ENCODE assay signal across 1 cellular context in the genomic region with DNA sequence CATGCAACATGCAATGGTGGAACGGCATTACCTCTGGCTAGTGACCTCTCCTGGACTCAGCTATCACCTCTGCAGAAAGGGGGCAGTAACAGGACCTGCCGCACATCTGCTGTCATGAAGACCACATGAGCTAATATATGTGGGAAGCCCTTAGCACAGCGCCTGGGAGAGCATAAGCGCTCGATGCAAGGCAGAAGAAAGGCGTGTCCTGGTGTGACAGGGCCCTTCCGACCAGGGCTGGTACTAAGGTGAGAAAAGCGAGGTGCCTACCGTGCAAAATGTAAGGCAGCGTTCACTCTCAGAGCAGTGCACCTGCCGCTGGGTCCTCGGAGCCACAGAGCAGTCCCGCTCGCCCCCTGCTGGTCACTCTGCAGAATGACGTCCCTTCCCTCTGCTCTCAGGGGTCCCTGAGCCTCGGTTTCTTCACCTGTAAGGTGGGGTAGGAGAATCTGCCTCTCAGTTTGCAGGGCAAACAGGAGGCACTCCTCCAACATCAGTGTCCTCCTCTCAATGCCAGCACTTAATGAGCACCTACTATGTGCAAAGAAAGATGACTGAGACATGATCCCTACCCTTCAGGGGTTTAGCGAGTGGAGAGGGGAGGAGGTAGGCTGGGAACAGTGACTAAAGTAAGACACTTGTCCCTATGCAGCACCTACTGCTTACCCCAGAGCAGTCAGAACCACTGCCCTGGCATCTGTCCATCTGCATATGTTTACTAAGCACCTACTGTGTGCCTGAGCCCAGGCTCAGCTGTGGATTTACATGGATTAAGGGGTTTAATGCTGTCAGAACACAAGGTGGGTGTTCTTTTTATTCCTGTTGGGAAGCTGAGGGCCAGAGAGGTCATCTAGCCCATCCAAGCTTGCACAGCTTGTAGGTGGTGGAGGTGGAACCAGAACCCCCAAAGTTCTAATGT.
TF ChIP-seq lines count a peak whose summit lies in the region.

No MANE protein-coding gene starts in this region.

TF ChIP-seq in K562, 482 proteins besides CTCF, POLR2A, EP300 and RAD21 (continued from another document and continues in another):
- TF ChIP-seq JUND (IDR thresholded peaks at IDR 0.05; ENCODE audit: borderline replicate concordance, low read depth, low read length) (0 out of 2 replicates have a peak, but pooled peaks have one; percentile 11), JUND (tag; IDR thresholded peaks at IDR 0.05; ENCODE audit: borderline replicate concordance, low read depth, low read length) (no peak), TEAD4 (IDR thresholded peaks at IDR 0.05; ENCODE audit: low read length) (peak; percentile 14; the same call in 1 of the 2 replicates), TEAD4 (CRISPR knock-in tag; IDR thresholded peaks at IDR 0.05; ENCODE audit: borderline replicate concordance) (no peak), ZC3H11A (IDR thresholded peaks at IDR 0.05; ENCODE audit: low read depth, low read length) (no peak), YY1 (IDR thresholded peaks at IDR 0.05; ENCODE audit: borderline replicate concordance in 1 of 3, control insufficient read depth in 1 of 3, extremely low read depth in 1 of 3, insufficient read depth in 3 of 3, insufficient read length in 1 of 3, insufficient replicate concordance in 2 of 3, low read depth in 1 of 3, low read length in 2 of 3) (no peak), NEUROD1 (IDR thresholded peaks at IDR 0.05; ENCODE audit: borderline replicate concordance, low read depth, low read length, partially characterized antibody) (no peak), ZNF507 (tag; conservative IDR thresholded peaks at IDR 0.05) (no peak), ZNF274 (IDR thresholded peaks at IDR 0.05; ENCODE audit: borderline replicate concordance, low read depth, low read length) (no peak), FOXA3 (CRISPR knock-in tag; conservative IDR thresholded peaks at IDR 0.05 in 1 of 2, IDR thresholded peaks at IDR 0.05 in 1 of 2) (no peak), RBM34 (IDR thresholded peaks at IDR 0.05; ENCODE audit: borderline replicate concordance, insufficient read depth, low read length) (no peak), SIN3A (IDR thresholded peaks at IDR 0.05; ENCODE audit: borderline replicate concordance in 2 of 2, control insufficient read depth in 1 of 2, low read depth in 2 of 2, low read length in 2 of 2) (no peak), TFAM (CRISPR knock-in tag; conservative IDR thresholded peaks at IDR 0.05) (no peak), HOXB6 (CRISPR knock-in tag; IDR thresholded peaks at IDR 0.05; ENCODE audit: borderline replicate concordance) (no peak), CC2D1A (IDR thresholded peaks at IDR 0.05) (peak; percentile 73), ZEB2 (IDR thresholded peaks at IDR 0.05) (peak; percentile 49; the same call in 1 of the 2 replicates), CTBP1 (IDR thresholded peaks at IDR 0.05; ENCODE audit: borderline replicate concordance) (peak; percentile 72; the same call in 1 of the 2 replicates), NFYB (IDR thresholded peaks at IDR 0.05; ENCODE audit: extremely low read depth, insufficient read length) (no peak), NFE2L1 (tag; IDR thresholded peaks at IDR 0.05; ENCODE audit: borderline replicate concordance, low read depth) (no peak), ATF1 (CRISPR knock-in tag; IDR thresholded peaks at IDR 0.05) (no peak), ATF1 (tag; IDR thresholded peaks at IDR 0.05) (peak; percentile 46; the same call in 1 of the 2 replicates), L3MBTL2 (IDR thresholded peaks at IDR 0.05) (peak; percentile 54), GABPA (tag; conservative IDR thresholded peaks at IDR 0.05; ENCODE audit: low read depth) (no peak), FOS (IDR thresholded peaks at IDR 0.05; ENCODE audit: extremely low read depth, insufficient read length) (no peak), MEIS2 (IDR thresholded peaks at IDR 0.05; ENCODE audit: partially characterized antibody) (no peak), GATA2 (CRISPR knock-in tag; IDR thresholded peaks at IDR 0.05) (no peak), HCFC1 (IDR thresholded peaks at IDR 0.05; ENCODE audit: low read depth, low read length) (no peak), E2F3 (CRISPR knock-in tag; IDR thresholded peaks at IDR 0.05) (no peak), OTX1 (CRISPR knock-in tag; IDR thresholded peaks at IDR 0.05) (no peak), SMAD1 (IDR thresholded peaks at IDR 0.05; ENCODE audit: low read depth, low read length, partially characterized antibody) (no peak), HDAC2 (IDR thresholded peaks at IDR 0.05) (no peak), LEF1 (IDR thresholded peaks at IDR 0.05) (no peak), CSDE1 (IDR thresholded peaks at IDR 0.05) (no peak)
- TF ChIP-seq, protein P1, sequence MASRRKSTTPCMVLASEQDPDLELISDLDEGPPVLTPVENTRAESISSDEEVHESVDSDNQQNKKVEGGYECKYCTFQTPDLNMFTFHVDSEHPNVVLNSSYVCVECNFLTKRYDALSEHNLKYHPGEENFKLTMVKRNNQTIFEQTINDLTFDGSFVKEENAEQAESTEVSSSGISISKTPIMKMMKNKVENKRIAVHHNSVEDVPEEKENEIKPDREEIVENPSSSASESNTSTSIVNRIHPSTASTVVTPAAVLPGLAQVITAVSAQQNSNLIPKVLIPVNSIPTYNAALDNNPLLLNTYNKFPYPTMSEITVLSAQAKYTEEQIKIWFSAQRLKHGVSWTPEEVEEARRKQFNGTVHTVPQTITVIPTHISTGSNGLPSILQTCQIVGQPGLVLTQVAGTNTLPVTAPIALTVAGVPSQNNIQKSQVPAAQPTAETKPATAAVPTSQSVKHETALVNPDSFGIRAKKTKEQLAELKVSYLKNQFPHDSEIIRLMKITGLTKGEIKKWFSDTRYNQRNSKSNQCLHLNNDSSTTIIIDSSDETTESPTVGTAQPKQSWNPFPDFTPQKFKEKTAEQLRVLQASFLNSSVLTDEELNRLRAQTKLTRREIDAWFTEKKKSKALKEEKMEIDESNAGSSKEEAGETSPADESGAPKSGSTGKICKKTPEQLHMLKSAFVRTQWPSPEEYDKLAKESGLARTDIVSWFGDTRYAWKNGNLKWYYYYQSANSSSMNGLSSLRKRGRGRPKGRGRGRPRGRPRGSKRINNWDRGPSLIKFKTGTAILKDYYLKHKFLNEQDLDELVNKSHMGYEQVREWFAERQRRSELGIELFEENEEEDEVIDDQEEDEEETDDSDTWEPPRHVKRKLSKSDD (conservative IDR thresholded peaks at IDR 0.05; ENCODE audit: low read length): no peak
- TF ChIP-seq, protein P2, sequence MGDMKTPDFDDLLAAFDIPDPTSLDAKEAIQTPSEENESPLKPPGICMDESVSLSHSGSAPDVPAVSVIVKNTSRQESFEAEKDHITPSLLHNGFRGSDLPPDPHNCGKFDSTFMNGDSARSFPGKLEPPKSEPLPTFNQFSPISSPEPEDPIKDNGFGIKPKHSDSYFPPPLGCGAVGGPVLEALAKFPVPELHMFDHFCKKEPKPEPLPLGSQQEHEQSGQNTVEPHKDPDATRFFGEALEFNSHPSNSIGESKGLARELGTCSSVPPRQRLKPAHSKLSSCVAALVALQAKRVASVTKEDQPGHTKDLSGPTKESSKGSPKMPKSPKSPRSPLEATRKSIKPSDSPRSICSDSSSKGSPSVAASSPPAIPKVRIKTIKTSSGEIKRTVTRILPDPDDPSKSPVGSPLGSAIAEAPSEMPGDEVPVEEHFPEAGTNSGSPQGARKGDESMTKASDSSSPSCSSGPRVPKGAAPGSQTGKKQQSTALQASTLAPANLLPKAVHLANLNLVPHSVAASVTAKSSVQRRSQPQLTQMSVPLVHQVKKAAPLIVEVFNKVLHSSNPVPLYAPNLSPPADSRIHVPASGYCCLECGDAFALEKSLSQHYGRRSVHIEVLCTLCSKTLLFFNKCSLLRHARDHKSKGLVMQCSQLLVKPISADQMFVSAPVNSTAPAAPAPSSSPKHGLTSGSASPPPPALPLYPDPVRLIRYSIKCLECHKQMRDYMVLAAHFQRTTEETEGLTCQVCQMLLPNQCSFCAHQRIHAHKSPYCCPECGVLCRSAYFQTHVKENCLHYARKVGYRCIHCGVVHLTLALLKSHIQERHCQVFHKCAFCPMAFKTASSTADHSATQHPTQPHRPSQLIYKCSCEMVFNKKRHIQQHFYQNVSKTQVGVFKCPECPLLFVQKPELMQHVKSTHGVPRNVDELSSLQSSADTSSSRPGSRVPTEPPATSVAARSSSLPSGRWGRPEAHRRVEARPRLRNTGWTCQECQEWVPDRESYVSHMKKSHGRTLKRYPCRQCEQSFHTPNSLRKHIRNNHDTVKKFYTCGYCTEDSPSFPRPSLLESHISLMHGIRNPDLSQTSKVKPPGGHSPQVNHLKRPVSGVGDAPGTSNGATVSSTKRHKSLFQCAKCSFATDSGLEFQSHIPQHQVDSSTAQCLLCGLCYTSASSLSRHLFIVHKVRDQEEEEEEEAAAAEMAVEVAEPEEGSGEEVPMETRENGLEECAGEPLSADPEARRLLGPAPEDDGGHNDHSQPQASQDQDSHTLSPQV (IDR thresholded peaks at IDR 0.05): no peak
- TF ChIP-seq, protein P3, sequence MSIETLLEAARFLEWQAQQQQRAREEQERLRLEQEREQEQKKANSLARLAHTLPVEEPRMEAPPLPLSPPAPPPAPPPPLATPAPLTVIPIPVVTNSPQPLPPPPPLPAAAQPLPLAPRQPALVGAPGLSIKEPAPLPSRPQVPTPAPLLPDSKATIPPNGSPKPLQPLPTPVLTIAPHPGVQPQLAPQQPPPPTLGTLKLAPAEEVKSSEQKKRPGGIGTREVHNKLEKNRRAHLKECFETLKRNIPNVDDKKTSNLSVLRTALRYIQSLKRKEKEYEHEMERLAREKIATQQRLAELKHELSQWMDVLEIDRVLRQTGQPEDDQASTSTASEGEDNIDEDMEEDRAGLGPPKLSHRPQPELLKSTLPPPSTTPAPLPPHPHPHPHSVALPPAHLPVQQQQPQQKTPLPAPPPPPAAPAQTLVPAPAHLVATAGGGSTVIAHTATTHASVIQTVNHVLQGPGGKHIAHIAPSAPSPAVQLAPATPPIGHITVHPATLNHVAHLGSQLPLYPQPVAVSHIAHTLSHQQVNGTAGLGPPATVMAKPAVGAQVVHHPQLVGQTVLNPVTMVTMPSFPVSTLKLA (conservative IDR thresholded peaks at IDR 0.05): peak in 1 of 2 experiments; percentile 51; a peak in 1 of 4 replicates
- TF ChIP-seq, protein P4, sequence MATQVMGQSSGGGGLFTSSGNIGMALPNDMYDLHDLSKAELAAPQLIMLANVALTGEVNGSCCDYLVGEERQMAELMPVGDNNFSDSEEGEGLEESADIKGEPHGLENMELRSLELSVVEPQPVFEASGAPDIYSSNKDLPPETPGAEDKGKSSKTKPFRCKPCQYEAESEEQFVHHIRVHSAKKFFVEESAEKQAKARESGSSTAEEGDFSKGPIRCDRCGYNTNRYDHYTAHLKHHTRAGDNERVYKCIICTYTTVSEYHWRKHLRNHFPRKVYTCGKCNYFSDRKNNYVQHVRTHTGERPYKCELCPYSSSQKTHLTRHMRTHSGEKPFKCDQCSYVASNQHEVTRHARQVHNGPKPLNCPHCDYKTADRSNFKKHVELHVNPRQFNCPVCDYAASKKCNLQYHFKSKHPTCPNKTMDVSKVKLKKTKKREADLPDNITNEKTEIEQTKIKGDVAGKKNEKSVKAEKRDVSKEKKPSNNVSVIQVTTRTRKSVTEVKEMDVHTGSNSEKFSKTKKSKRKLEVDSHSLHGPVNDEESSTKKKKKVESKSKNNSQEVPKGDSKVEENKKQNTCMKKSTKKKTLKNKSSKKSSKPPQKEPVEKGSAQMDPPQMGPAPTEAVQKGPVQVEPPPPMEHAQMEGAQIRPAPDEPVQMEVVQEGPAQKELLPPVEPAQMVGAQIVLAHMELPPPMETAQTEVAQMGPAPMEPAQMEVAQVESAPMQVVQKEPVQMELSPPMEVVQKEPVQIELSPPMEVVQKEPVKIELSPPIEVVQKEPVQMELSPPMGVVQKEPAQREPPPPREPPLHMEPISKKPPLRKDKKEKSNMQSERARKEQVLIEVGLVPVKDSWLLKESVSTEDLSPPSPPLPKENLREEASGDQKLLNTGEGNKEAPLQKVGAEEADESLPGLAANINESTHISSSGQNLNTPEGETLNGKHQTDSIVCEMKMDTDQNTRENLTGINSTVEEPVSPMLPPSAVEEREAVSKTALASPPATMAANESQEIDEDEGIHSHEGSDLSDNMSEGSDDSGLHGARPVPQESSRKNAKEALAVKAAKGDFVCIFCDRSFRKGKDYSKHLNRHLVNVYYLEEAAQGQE (CRISPR knock-in tag; IDR thresholded peaks at IDR 0.05; ENCODE audit: low read depth): no peak
- TF ChIP-seq, protein P5, sequence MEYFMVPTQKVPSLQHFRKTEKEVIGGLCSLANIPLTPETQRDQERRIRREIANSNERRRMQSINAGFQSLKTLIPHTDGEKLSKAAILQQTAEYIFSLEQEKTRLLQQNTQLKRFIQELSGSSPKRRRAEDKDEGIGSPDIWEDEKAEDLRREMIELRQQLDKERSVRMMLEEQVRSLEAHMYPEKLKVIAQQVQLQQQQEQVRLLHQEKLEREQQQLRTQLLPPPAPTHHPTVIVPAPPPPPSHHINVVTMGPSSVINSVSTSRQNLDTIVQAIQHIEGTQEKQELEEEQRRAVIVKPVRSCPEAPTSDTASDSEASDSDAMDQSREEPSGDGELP (CRISPR knock-in tag; IDR thresholded peaks at IDR 0.05; ENCODE audit: borderline replicate concordance): peak; percentile 48; the same call in 1 of the 2 replicates
- TF ChIP-seq, protein P6, sequence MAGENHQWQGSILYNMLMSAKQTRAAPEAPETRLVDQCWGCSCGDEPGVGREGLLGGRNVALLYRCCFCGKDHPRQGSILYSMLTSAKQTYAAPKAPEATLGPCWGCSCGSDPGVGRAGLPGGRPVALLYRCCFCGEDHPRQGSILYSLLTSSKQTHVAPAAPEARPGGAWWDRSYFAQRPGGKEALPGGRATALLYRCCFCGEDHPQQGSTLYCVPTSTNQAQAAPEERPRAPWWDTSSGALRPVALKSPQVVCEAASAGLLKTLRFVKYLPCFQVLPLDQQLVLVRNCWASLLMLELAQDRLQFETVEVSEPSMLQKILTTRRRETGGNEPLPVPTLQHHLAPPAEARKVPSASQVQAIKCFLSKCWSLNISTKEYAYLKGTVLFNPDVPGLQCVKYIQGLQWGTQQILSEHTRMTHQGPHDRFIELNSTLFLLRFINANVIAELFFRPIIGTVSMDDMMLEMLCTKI (IDR thresholded peaks at IDR 0.05; ENCODE audit: partially characterized antibody): no peak
- TF ChIP-seq, protein P7, sequence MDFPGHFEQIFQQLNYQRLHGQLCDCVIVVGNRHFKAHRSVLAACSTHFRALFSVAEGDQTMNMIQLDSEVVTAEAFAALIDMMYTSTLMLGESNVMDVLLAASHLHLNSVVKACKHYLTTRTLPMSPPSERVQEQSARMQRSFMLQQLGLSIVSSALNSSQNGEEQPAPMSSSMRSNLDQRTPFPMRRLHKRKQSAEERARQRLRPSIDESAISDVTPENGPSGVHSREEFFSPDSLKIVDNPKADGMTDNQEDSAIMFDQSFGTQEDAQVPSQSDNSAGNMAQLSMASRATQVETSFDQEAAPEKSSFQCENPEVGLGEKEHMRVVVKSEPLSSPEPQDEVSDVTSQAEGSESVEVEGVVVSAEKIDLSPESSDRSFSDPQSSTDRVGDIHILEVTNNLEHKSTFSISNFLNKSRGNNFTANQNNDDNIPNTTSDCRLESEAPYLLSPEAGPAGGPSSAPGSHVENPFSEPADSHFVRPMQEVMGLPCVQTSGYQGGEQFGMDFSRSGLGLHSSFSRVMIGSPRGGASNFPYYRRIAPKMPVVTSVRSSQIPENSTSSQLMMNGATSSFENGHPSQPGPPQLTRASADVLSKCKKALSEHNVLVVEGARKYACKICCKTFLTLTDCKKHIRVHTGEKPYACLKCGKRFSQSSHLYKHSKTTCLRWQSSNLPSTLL (IDR thresholded peaks at IDR 0.05): no peak
